In the genomic region with DNA sequence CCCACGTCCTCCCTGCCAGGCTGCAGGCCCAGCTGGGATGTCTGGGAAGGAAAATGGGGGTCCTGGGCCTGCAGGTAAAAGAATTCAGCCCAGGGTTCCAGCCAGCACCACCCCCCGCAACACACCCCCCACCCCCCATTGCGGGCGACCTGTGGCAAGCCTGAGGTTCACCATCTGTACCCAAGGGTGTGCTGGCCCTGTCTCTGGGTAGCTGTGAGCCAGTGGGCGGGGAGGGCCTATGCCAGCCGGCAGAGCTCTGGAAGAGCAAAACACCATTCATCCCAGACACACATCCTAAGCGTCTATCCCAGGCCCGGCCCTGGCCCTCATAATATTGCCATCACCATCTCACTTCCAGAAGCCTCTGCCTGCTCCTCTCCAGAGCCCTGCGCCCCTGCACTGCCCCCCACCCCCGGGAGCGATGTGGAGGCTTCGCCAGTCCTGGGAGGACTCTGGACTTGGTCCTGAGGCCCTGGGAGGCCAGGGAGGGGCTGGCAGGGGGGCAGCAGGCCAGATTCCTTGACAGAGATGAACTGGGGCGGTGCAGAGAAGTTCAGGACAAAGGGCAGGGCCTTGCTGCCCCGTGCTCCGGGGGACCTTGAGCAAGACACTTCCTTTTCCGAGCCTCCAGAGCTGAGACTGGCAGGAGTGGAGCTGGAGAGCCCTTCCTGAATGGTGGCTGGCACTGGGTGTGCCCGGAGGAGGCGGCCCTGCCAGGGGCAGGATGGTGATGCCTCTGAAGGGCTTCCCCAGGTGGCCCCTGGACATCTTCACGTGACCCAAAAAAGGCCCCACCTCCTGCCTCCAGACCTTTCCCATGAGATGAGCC, we compare ENCODE assay signal across 19 cellular contexts. TPM values are rescaled to one million over a fixed set of nuclear protein-coding genes. Genes with fewer than 3 reads are reported as not detected.
DNase-seq lines count a peak whose midpoint lies in the region; ATAC-seq, FAIRE-seq and TF ChIP-seq lines count a peak whose summit lies in the region.
"Had no signal": no experiment of that assay in that cellular context is flagged by ENCODE, and none has a peak within 500 bp of the region (broad histone marks: within the 10 kb centered on the region; RNA-seq: fewer than 3 reads in every experiment).

No MANE protein-coding gene starts in this region.

- TF ChIP-seq RAD21 in IMR-90 (IDR thresholded peaks at IDR 0.05; ENCODE audit: low read length): no peak
- no peak for TF ChIP-seq RAD21 in HepG2 (CRISPR knock-in tag; IDR thresholded peaks at IDR 0.05)

- peaks cover 22% of the 10 kb centered on the region for H3K4me1 ChIP-seq in IMR-90 (ENCODE audit: control insufficient read depth, insufficient read depth, low read length)
- peaks cover 28 to 51% of the 10 kb centered on the region in 2 donors for H3K4me1 ChIP-seq in adrenal gland (replicated peaks in 1 of 2)
- H3K4me1 ChIP-seq in HepG2 (ENCODE audit: insufficient read depth, low read length): peaks cover 86% of the 10 kb centered on the region
- peaks cover 10 to 18% of the 10 kb centered on the region in 2 experiments for H3K4me1 ChIP-seq in trophoblast cell (ENCODE audit: control insufficient read depth in 1 of 2, insufficient read depth in 2 of 2, low read length in 2 of 2)

- peak overlapping the region; percentile 3 for H3K4ac ChIP-seq in IMR-90 (ENCODE audit: low read depth, low read length)
- H3K4ac ChIP-seq in trophoblast cell (ENCODE audit: low read depth, low read length): peak overlapping the region; percentile 41

- H3K36me3 ChIP-seq in IMR-90 (ENCODE audit: control insufficient read depth, insufficient read depth, low read length) (no peaks in the 10 kb centered on the region), adrenal gland (replicated peaks in 1 of 2) (no peaks in the 10 kb centered on the region), HepG2 (replicated peaks in 1 of 2; ENCODE audit: control insufficient read depth in 1 of 2, insufficient read depth in 2 of 2, low read length in 2 of 2) (no peaks in the 10 kb centered on the region), trophoblast cell (ENCODE audit: control insufficient read depth in 1 of 2, insufficient read depth in 2 of 2, low read length in 2 of 2) (no peaks in the 10 kb centered on the region)
- H3K36me3 ChIP-seq: SJSA1 had no signal

- no peak overlapping the region for H2BK15ac ChIP-seq in IMR-90 (ENCODE audit: low read depth, low read length)

- H3K14ac ChIP-seq in IMR-90 (replicated peaks; ENCODE audit: low read depth, low read length) (no peak overlapping the region), trophoblast cell (ENCODE audit: low read length) (no peak overlapping the region)

- peak; percentile 67 for FAIRE-seq in HepG2 (lab: Jason Lieb, UNC)
- FAIRE-seq: endometrium had no signal

- BruUV-seq in IMR-90 (replicated peaks; lab: Mats Ljungman, UMichigan) (no TSS peak), HepG2 (replicated peaks; lab: Mats Ljungman, UMichigan) (no TSS peak)

- CTCF ChIA-PET in IMR-90 (lab: Yijun Ruan, JAX) (no interaction called here), HepG2 (lab: Yijun Ruan, JAX; ENCODE audit: low intra/inter-chr PET ratio, low total read pairs) (no interaction called here)

- H4K8ac ChIP-seq in IMR-90 (ENCODE audit: low read depth in 2 of 2, low read length in 2 of 2) (no peak overlapping the region), trophoblast cell (ENCODE audit: low read depth, low read length) (peak overlapping the region; percentile 42)

- WGBS in IMR-90 (ENCODE audit: extremely low coverage in 2 of 2, insufficient read length in 1 of 2), 2 experiments: 63% methylated on average over 6 of the region's 19 CpGs; no CpG with 5 or more reads in 1 of the 2 experiments
- 40 to 53% (median 46%) methylated on average over 1 to 19 of the region's 19 CpGs for WGBS in adrenal gland, 4 donors
- WGBS in HepG2 (ENCODE audit: low lambda C conversion rate): 0% methylated on average over 4 of the region's 19 CpGs
- no CpG with 5 or more reads among the region's 19 CpGs for WGBS in trophoblast cell (ENCODE audit: extremely low coverage, insufficient coverage, insufficient read length)

- no peak overlapping the region for H4K5ac ChIP-seq in IMR-90 (ENCODE audit: low read depth, low read length)

- 0 out of 2 replicates have a peak overlapping the region, but pooled peaks have one; percentile 24 for H2AK5ac ChIP-seq in IMR-90 (ENCODE audit: low read depth, low read length)
- H2AK5ac ChIP-seq in trophoblast cell (ENCODE audit: low read length): no peak overlapping the region

- peak overlapping the region; percentile 73 for H2AK9ac ChIP-seq in IMR-90 (replicated peaks; ENCODE audit: low read depth, low read length, poor library complexity)

- TF ChIP-seq POLR2A in IMR-90 (IDR thresholded peaks at IDR 0.05; ENCODE audit: low read depth, low read length): no peak
- no peak for TF ChIP-seq POLR2A in adrenal gland (IDR thresholded peaks at IDR 0.05)
- TF ChIP-seq POLR2A in HepG2 (IDR thresholded peaks at IDR 0.05; ENCODE audit: insufficient read depth in 1 of 2, low read depth in 2 of 2, low read length in 2 of 2): no peak

- H3K4me2 ChIP-seq in IMR-90 (ENCODE audit: low read depth, low read length) (no peak overlapping the region), HepG2 (ENCODE audit: low read depth, low read length) (peak overlapping the region; percentile 87), trophoblast cell (ENCODE audit: low read length) (no peak overlapping the region)

- H2BK5ac ChIP-seq in IMR-90 (ENCODE audit: low read depth, low read length, poor library complexity, severe bottlenecking): no peak overlapping the region
- H2BK5ac ChIP-seq in trophoblast cell (ENCODE audit: low read depth, low read length, poor library complexity): no peak overlapping the region

- H2AFZ ChIP-seq in IMR-90 (replicated peaks; ENCODE audit: low read length, poor library complexity) (peak overlapping the region; percentile 44), HepG2 (ENCODE audit: low read length) (no peak overlapping the region), trophoblast cell (ENCODE audit: insufficient read depth, low read length, poor library complexity) (no peak overlapping the region)

- H3K27ac ChIP-seq in IMR-90 (ENCODE audit: insufficient read depth, low read length): no peak overlapping the region
- H3K27ac ChIP-seq in adrenal gland: peak overlapping the region in 3 of 5 donors; percentile 6 to 44 (median 12)
- peak overlapping the region; percentile 87 for H3K27ac ChIP-seq in HepG2 (ENCODE audit: extremely low read length, insufficient read depth, low read length)
- no peak overlapping the region for H3K27ac ChIP-seq in trophoblast cell (ENCODE audit: low read depth, low read length)
- H3K27ac ChIP-seq: C4-2B, SJSA1 had no signal

- in situ Hi-C loops in IMR-90 (cut with MboI; ENCODE audit: low sequenced_read_pairs) (no loop called here), HepG2 (cut with HindIII; ENCODE audit: extremely low pct_ligation_motif_present, low pct_unique_long_range_greater_than_20kb) (no loop called here)

- H3K79me2 ChIP-seq in HepG2 (ENCODE audit: insufficient read depth, low read length) (peaks cover 11% of the 10 kb centered on the region), trophoblast cell (ENCODE audit: control insufficient read depth, insufficient read depth, low read length, poor library complexity) (peaks cover 4% of the 10 kb centered on the region)

- H3K9me1 ChIP-seq in IMR-90 (ENCODE audit: insufficient read depth, low read length): peaks cover 7% of the 10 kb centered on the region; the same call in 1 of the 2 replicates

- H4K20me1 ChIP-seq in IMR-90 (ENCODE audit: insufficient read depth, low read length) (peaks cover 5% of the 10 kb centered on the region; the same call in 1 of the 2 replicates), HepG2 (ENCODE audit: insufficient read depth, low read length) (no peaks in the 10 kb centered on the region)

- no peak overlapping the region for H2BK20ac ChIP-seq in IMR-90 (ENCODE audit: low read depth, low read length)

- H4K91ac ChIP-seq in IMR-90 (ENCODE audit: insufficient read depth, low read depth, low read length): no peak overlapping the region
- H4K91ac ChIP-seq in trophoblast cell (ENCODE audit: low read depth, low read length): peak overlapping the region; percentile 67

- H3K18ac ChIP-seq in IMR-90 (ENCODE audit: low read depth, low read length) (no peak overlapping the region), trophoblast cell (ENCODE audit: low read length) (no peak overlapping the region)

- ATAC-seq in IMR-90 (ENCODE audit: low read depth) (no peak), HepG2 (peak; percentile 69), GM21825 (IDR thresholded peaks at IDR 0.05; ENCODE audit: unreplicated experiment) (no peak), HG03432 (IDR thresholded peaks at IDR 0.05; ENCODE audit: unreplicated experiment) (no peak), HG02840 (IDR thresholded peaks at IDR 0.05; ENCODE audit: low FRiP score, unreplicated experiment) (no peak)
- ATAC-seq: activated CD8-positive, alpha-beta memory T cell treated with anti-CD3 and anti-CD28 coated beads, Interleukin-2, amount 10 ng/mL, durations not matched to agents 7 days and 5 days; naive thymus-derived CD8-positive, alpha-beta T cell had no signal

- TF ChIP-seq CTCF in IMR-90 (conservative IDR thresholded peaks at IDR 0.05; ENCODE audit: low read depth, low read length) (no peak), adrenal gland (IDR thresholded peaks at IDR 0.05) (no peak), HepG2 (CRISPR knock-in tag; IDR thresholded peaks at IDR 0.05) (peak; percentile 19; the same call in 1 of the 2 replicates)

- H3K4me3 ChIP-seq in IMR-90 (ENCODE audit: insufficient read depth, low read depth, low read length) (no peak overlapping the region), adrenal gland (no peak overlapping the region), HepG2 (replicated peaks in 1 of 3; ENCODE audit: insufficient read depth in 1 of 3, low read depth in 2 of 3, low read length in 3 of 3) (peak overlapping the region; percentile 61 to 81 (median 63); a peak in 5 of 6 replicates), trophoblast cell (ENCODE audit: low read depth, low read length) (no peak overlapping the region)
- H3K4me3 ChIP-seq: SJSA1 had no signal

- dilution Hi-C loops in IMR-90 (cut with HindIII; ENCODE audit: low sequenced_read_pairs, unreplicated experiment): no loop called here

- H3K9me3 ChIP-seq in IMR-90 (ENCODE audit: control insufficient read depth, insufficient read depth, low read length): no peaks in the 10 kb centered on the region
- H3K9me3 ChIP-seq in adrenal gland (replicated peaks in 1 of 3): no peaks in the 10 kb centered on the region
- H3K9me3 ChIP-seq in HepG2 (ENCODE audit: low read length): no peaks in the 10 kb centered on the region
- H3K9me3 ChIP-seq in trophoblast cell (ENCODE audit: insufficient read depth, low read depth, low read length): peaks cover 3% of the 10 kb centered on the region
- H3K9me3 ChIP-seq: SJSA1 had no signal

- H4K12ac ChIP-seq in trophoblast cell (ENCODE audit: low read depth, low read length): no peak overlapping the region

- peak overlapping the region; percentile 48 for H2BK12ac ChIP-seq in trophoblast cell (ENCODE audit: low read length)

- H3K56ac ChIP-seq in IMR-90 (ENCODE audit: extremely low read depth, insufficient read depth, low read length): no peak overlapping the region

- no peak overlapping the region for H3K23ac ChIP-seq in IMR-90 (ENCODE audit: low read depth, low read length)
- no peak overlapping the region for H3K23ac ChIP-seq in trophoblast cell (ENCODE audit: low read length)

- intact Hi-C loops in IMR-90 (cut with micrococcal nuclease): no loop called here
- intact Hi-C loops in adrenal gland (cut with DNase I): no loop called here
- intact Hi-C loops in HepG2 (cut with micrococcal nuclease; ENCODE audit: unreplicated experiment): loop anchor here (2.0 to 5.0 kb wide), 2 partner anchors 14 to 66 kb away; a partner anchor contains a TSS
- intact Hi-C loops in head of caudate nucleus (cut with DNase I): no loop called here

- no peaks in the 10 kb centered on the region for H3K79me1 ChIP-seq in IMR-90 (ENCODE audit: low read depth in 1 of 2, low read length in 2 of 2)
- peaks cover 9% of the 10 kb centered on the region for H3K79me1 ChIP-seq in trophoblast cell (ENCODE audit: low read length)

- POLR2A ChIA-PET in IMR-90 (lab: Charles Lee; ENCODE audit: unreplicated experiment) (no interaction called here), HepG2 (lab: Yijun Ruan, JAX) (interaction anchor here (0.7 to 6.6 kb wide), 12 partner anchors 8 to 192 kb away, joined by 3 to 80 read pairs (median 4); a partner anchor contains a TSS)

- TF ChIP-seq EP300 in HepG2 (IDR thresholded peaks at IDR 0.05; ENCODE audit: low read depth in 2 of 2, low read length in 2 of 2): peak in 1 of 2 experiments; percentile 86; a peak in 2 of 4 replicates
- no peak for TF ChIP-seq EP300 in HepG2 (CRISPR knock-in tag; IDR thresholded peaks at IDR 0.05; ENCODE audit: borderline replicate concordance)

- H2BK120ac ChIP-seq in IMR-90 (ENCODE audit: low read depth, low read length): no peak overlapping the region
- peak overlapping the region; percentile 16 for H2BK120ac ChIP-seq in trophoblast cell (ENCODE audit: insufficient read depth, low read length, poor library complexity)

- H3K9ac ChIP-seq in IMR-90 (ENCODE audit: low read depth, low read length) (no peak overlapping the region), HepG2 (ENCODE audit: insufficient read depth, low read depth, low read length) (peak overlapping the region; percentile 77), trophoblast cell (ENCODE audit: low read length) (no peak overlapping the region)

- no peak for DNase-seq in IMR-90
- DNase-seq in adrenal gland: peak in 5 of 7 donors; percentile 33 to 82 (median 71)
- peak; percentile 66 for DNase-seq in HepG2 (ENCODE audit: low spot score)
- DNase-seq in trophoblast cell: no peak
- no peak for DNase-seq in head of caudate nucleus
- DNase-seq: activated CD4-positive, alpha-beta T cell treated with anti-CD3 and anti-CD28 coated beads for 1 hour; activated CD8-positive, alpha-beta memory T cell treated with anti-CD3 and anti-CD28 coated beads, Interleukin-2, amount 10 ng/mL, durations not matched to agents 7 days and 5 days; activated effector memory CD4-positive, alpha-beta T cell treated with Interleukin-2 at 50 U/mL for 16 hours; naive thymus-derived CD8-positive, alpha-beta T cell; NCI-H2029 treated with DMSO at 0.1 percent for 48 hours; NCI-H526 treated with DMSO at 0.1 percent for 48 hours; stimulated activated CD4-positive, alpha-beta T cell treated with anti-CD3 and anti-CD28 coated beads, Interleukin-15, amount 100 ng/mL, for 24 hours; stimulated activated naive CD4-positive, alpha-beta T cell had no signal

- H3K27me3 ChIP-seq in IMR-90 (ENCODE audit: control insufficient read depth, insufficient read depth, low read length) (no peaks in the 10 kb centered on the region), adrenal gland (no peaks in the 10 kb centered on the region), HepG2 (ENCODE audit: control insufficient read depth in 1 of 2, insufficient read depth in 2 of 2, low read length in 2 of 2) (no peaks in the 10 kb centered on the region), trophoblast cell (ENCODE audit: insufficient read depth, low read length) (no peaks in the 10 kb centered on the region)
- H3K27me3 ChIP-seq: SJSA1 had no signal

RNA-seq across cellular contexts. Expression of a gene that starts 8.7 kb away (rescaled TPM):
- 5.6 and 6.1 TPM in 2 replicates for total RNA-seq in IMR-90 (2012; rRNA removed)
- polyA plus RNA-seq in IMR-90 (2012; rRNA removed): 82.6 and 106 TPM in 2 replicates
- polyA plus RNA-seq in IMR-90 (2012; cell fraction: cytosol; rRNA removed): 56.1 and 135 TPM in 2 replicates
- polyA plus RNA-seq in IMR-90 (2012; cell fraction: nucleus; rRNA removed; ENCODE audit: low replicate concordance): 100 and 222 TPM in 2 replicates
- 10 to 100 TPM; 34.8 to 86.3 (median 60.3) TPM for total RNA-seq in adrenal gland
- polyA plus RNA-seq in adrenal gland: 10 to 100 TPM in 2 of 3 donors, 1 to 10 TPM in 1; 5.4 to 38.4 (median 21.3) TPM
- total RNA-seq in HepG2 (2016; rRNA removed; fragmentation: Illumina TruSeq; extraction: Trizol): 21.5 and 26.3 TPM in 2 replicates
- 11.5 and 11.7 TPM in 2 replicates for total RNA-seq in HepG2 (2016; cell fraction: cytosol; rRNA removed; fragmentation: Illumina TruSeq; extraction: Trizol; ENCODE audit: low read depth)
- 19.4 and 28.8 TPM in 2 replicates for total RNA-seq in HepG2 (2016; cell fraction: insoluble cytoplasmic fraction; rRNA removed; fragmentation: Illumina TruSeq; extraction: Trizol)
- total RNA-seq in HepG2 (2016; cell fraction: membrane; rRNA removed; fragmentation: Illumina TruSeq; extraction: Trizol): 34.4 and 35.6 TPM in 2 replicates
- total RNA-seq in HepG2 (2016; cell fraction: nucleus; rRNA removed; fragmentation: Illumina TruSeq; extraction: Trizol): 37.1 and 45.0 TPM in 2 replicates
- polyA plus RNA-seq in HepG2 (2011; rRNA removed): 50.0 and 80.3 TPM in 2 replicates
- 48.3 and 72.3 TPM in 2 replicates for polyA plus RNA-seq in HepG2 (2011; cell fraction: cytosol; rRNA removed)
- polyA plus RNA-seq in HepG2 (2011; cell fraction: nucleus; rRNA removed): 227 and 315 TPM in 2 replicates
- 90.1 and 104 TPM in 2 replicates for polyA plus RNA-seq in HepG2 (2012)
- 11.1 and 11.5 TPM in 2 replicates for polyA plus RNA-seq in HepG2 (2016; cell fraction: cytosol; fragmentation: Illumina TruSeq; extraction: Trizol; ENCODE audit: low read depth)
- polyA plus RNA-seq in HepG2 (2016; cell fraction: insoluble cytoplasmic fraction; fragmentation: Illumina TruSeq; extraction: Trizol; ENCODE audit: low read depth): 52.7 and 63.6 TPM in 2 replicates
- polyA plus RNA-seq in HepG2 (2016; cell fraction: membrane; fragmentation: Illumina TruSeq; extraction: Trizol; ENCODE audit: low read depth): 49.3 and 52.2 TPM in 2 replicates
- polyA plus RNA-seq in HepG2 (2016; cell fraction: nucleus; fragmentation: Illumina TruSeq; extraction: Trizol; ENCODE audit: insufficient read depth, low read depth): 138 and 141 TPM in 2 replicates
- polyA minus RNA-seq in HepG2 (2011; rRNA and poly(A)+ RNA removed; ENCODE audit: low replicate concordance): 4.5 and 192 TPM in 2 replicates
- polyA minus RNA-seq in HepG2 (2011; cell fraction: cytosol; rRNA and poly(A)+ RNA removed): 91.4 and 94.8 TPM in 2 replicates
- 41.0 and 47.5 TPM in 2 replicates for polyA minus RNA-seq in HepG2 (2011; cell fraction: nucleus; rRNA and poly(A)+ RNA removed)
- 117 and 118 TPM in 2 replicates for polyA plus RNA-seq in trophoblast cell (2013)

Comparison
In these comparisons a context has a peak if more than half of its experiments do, and no peak if none do; other contexts are left out.
1. DNase-seq: peak in adrenal gland (5 of 7) and HepG2 (single experiment); none in IMR-90 (single experiment), trophoblast cell (0 of 2) and head of caudate nucleus (0 of 42).
2. H3K27ac ChIP-seq: peak in adrenal gland (3 of 5) and HepG2 (single experiment); none in IMR-90 (single experiment) and trophoblast cell (single experiment).
3. H3K4me3 ChIP-seq: peak in HepG2 (3 of 3); none in IMR-90 (single experiment), adrenal gland (0 of 4) and trophoblast cell (single experiment).